ENCODE assay signal across 32 cellular contexts in genomic region chr20:49647509-49647908, GRCh38.
DNase-seq lines count a peak whose midpoint lies in the region; ATAC-seq, FAIRE-seq and TF ChIP-seq lines count a peak whose summit lies in the region.
"Had no signal": no experiment of that assay in that cellular context is flagged by ENCODE, and none has a peak within 500 bp of the region (broad histone marks: within the 10 kb centered on the region; RNA-seq: fewer than 3 reads in every experiment).

No MANE protein-coding gene starts in this region.

- DNase-seq in A549 (ENCODE audit: low read depth in 1 of 2, low spot score in 1 of 2) (peak in 1 of 2 experiments; percentile 46), GM23338 (ENCODE audit: low spot score) (no peak), RWPE2 (ENCODE audit: low spot score) (no peak), epithelial cell of esophagus (ENCODE audit: low read depth) (peak; percentile 14), mesothelial cell of epicardium (ENCODE audit: low spot score in 2 of 2, unreplicated experiment in 2 of 2) (no peak), coronary artery (ENCODE audit: low spot score) (no peak), Peyer's patch (no peak)
- DNase-seq: ACHN; activated CD4-positive, alpha-beta memory T cell treated with anti-CD3 and anti-CD28 coated beads for 36 hours; activated CD4-positive, CD25-positive, alpha-beta regulatory T cell; activated effector memory CD4-positive, alpha-beta T cell treated with Interleukin-2 at 50 U/mL for 16 hours; activated naive CD8-positive, alpha-beta T cell treated with anti-CD3 and anti-CD28 coated beads for 36 hours; activated T-cell treated with anti-CD3 and anti-CD28 coated beads for 4 hours; C1 segment of cervical spinal cord; effector CD8-positive, alpha-beta T cell; Kasumi-1; mesenchymal stem cell; naive thymus-derived CD4-positive, alpha-beta T cell; NCI-H187 treated with DMSO at 0.1 percent for 48 hours; NCI-H69; pancreas; RPMI8226; stimulated activated CD4-positive, alpha-beta T cell treated with anti-CD3 and anti-CD28 coated beads, Interleukin-2, amount 100 ng/mL, for 48 hours; stimulated activated naive B cell treated with anti-CD40 and anti-IgM and Interleukin-4, amounts not matched to agents 10 μg/mL and 1 μg/mL and 100 μg/mL, for 72 hours; T-helper 9 cell had no signal

- H3K27me3 ChIP-seq in GM23338 (ENCODE audit: insufficient read depth) (no peaks in the 10 kb centered on the region), RWPE2 (ENCODE audit: insufficient read depth, poor library complexity, severe bottlenecking) (no peaks in the 10 kb centered on the region), Peyer's patch (no peaks in the 10 kb centered on the region)
- H3K27me3 ChIP-seq: esophagus muscularis mucosa, pancreas, suprapubic skin had no signal

- no peak overlapping the region for H2AFZ ChIP-seq in GM23338

- ATAC-seq in A549 = peak in 1 of 2 experiments; percentile 50; a peak in 3 of 6 replicates
- ATAC-seq in GM23338 = no peak
- peak; percentile 23; the same call in 1 of the 3 replicates for ATAC-seq in RWPE2 (ENCODE audit: low read depth)
- no peak for ATAC-seq in GM21390 (IDR thresholded peaks at IDR 0.05; ENCODE audit: unreplicated experiment)
- ATAC-seq: left lobe of liver; naive thymus-derived CD4-positive, alpha-beta T cell; pancreas; stimulated activated naive B cell treated with anti-CD40 and anti-IgM and Interleukin-4, amounts not matched to agents 10 μg/mL and 1 μg/mL and 100 μg/mL, for 72 hours had no signal

- H3K4me1 Mint-ChIP-seq in GM23338 = peaks cover 2% of the 10 kb centered on the region; the same call in 2 of the 3 replicates
- H3K4me1 Mint-ChIP-seq in mesothelial cell of epicardium = no peaks in the 10 kb centered on the region
- H3K4me1 Mint-ChIP-seq: activated naive CD8-positive, alpha-beta T cell treated with anti-CD3 and anti-CD28 coated beads for 36 hours had no signal

- H3K4me3 Mint-ChIP-seq in GM23338 (no peak overlapping the region), mesothelial cell of epicardium (no peak overlapping the region)
- H3K4me3 Mint-ChIP-seq: activated CD4-positive, alpha-beta memory T cell treated with anti-CD3 and anti-CD28 coated beads for 36 hours; activated naive CD8-positive, alpha-beta T cell treated with anti-CD3 and anti-CD28 coated beads for 36 hours; brain; naive thymus-derived CD4-positive, alpha-beta T cell; stimulated activated naive B cell treated with anti-CD40 and anti-IgM and Interleukin-4, amounts not matched to agents 10 μg/mL and 1 μg/mL and 100 μg/mL, for 72 hours had no signal

- no peaks in the 10 kb centered on the region; the same call in 1 of the 2 replicates for H3F3A ChIP-seq in GM23338 (replicated peaks; ENCODE audit: low read depth)

- TF ChIP-seq POLR2A in A549 (IDR thresholded peaks at IDR 0.05; ENCODE audit: low read length) (no peak), Peyer's patch (IDR thresholded peaks at IDR 0.05) (no peak)

- peaks cover 37% of the 10 kb centered on the region for H3K36me3 ChIP-seq in GM23338 (ENCODE audit: insufficient read depth)
- H3K36me3 ChIP-seq in RWPE2 (ENCODE audit: low read depth) = peaks cover 90% of the 10 kb centered on the region
- H3K36me3 ChIP-seq in Peyer's patch = peaks cover 0 to 74% (median 0%) of the 10 kb centered on the region in 3 donors

- no peaks in the 10 kb centered on the region for H3K9me3 Mint-ChIP-seq in GM23338
- H3K9me3 Mint-ChIP-seq in mesothelial cell of epicardium = no peaks in the 10 kb centered on the region
- H3K9me3 Mint-ChIP-seq: activated CD4-positive, alpha-beta memory T cell treated with anti-CD3 and anti-CD28 coated beads for 36 hours; activated naive CD8-positive, alpha-beta T cell treated with anti-CD3 and anti-CD28 coated beads for 36 hours; brain; naive thymus-derived CD4-positive, alpha-beta T cell; stimulated activated naive B cell treated with anti-CD40 and anti-IgM and Interleukin-4, amounts not matched to agents 10 μg/mL and 1 μg/mL and 100 μg/mL, for 72 hours had no signal

- no peak for TF ChIP-seq RAD21 in A549 (conservative IDR thresholded peaks at IDR 0.05 in 1 of 2, IDR thresholded peaks at IDR 0.05 in 1 of 2)

- H3K27me3 Mint-ChIP-seq in GM23338 (ENCODE audit: insufficient read depth, low read depth, poor library complexity) = no peaks in the 10 kb centered on the region
- no peaks in the 10 kb centered on the region for H3K27me3 Mint-ChIP-seq in mesothelial cell of epicardium (ENCODE audit: low read depth)
- H3K27me3 Mint-ChIP-seq: activated CD4-positive, alpha-beta memory T cell treated with anti-CD3 and anti-CD28 coated beads for 36 hours; activated naive CD8-positive, alpha-beta T cell treated with anti-CD3 and anti-CD28 coated beads for 36 hours; brain; naive thymus-derived CD4-positive, alpha-beta T cell; stimulated activated naive B cell treated with anti-CD40 and anti-IgM and Interleukin-4, amounts not matched to agents 10 μg/mL and 1 μg/mL and 100 μg/mL, for 72 hours had no signal

- 67% methylated on average over 7 of the region's 7 CpGs for WGBS in A549 (ENCODE audit: missing lambda C conversion rate)

- CTCF ChIA-PET in A549 (lab: Yijun Ruan, JAX) = interaction anchor here (0.9 to 1.4 kb wide), 3 partner anchors 28 to 241 kb away, joined by 3 to 6 read pairs (median 4); no protein-coding TSS in a partner anchor

- H3K27ac Mint-ChIP-seq in GM23338 (no peak overlapping the region), mesothelial cell of epicardium (no peak overlapping the region)
- H3K27ac Mint-ChIP-seq: activated CD4-positive, alpha-beta memory T cell treated with anti-CD3 and anti-CD28 coated beads for 36 hours; activated naive CD8-positive, alpha-beta T cell treated with anti-CD3 and anti-CD28 coated beads for 36 hours; naive thymus-derived CD4-positive, alpha-beta T cell had no signal

- H3K4me1 ChIP-seq in A549 (peaks cover 47% of the 10 kb centered on the region), GM23338 (ENCODE audit: insufficient read depth) (no peaks in the 10 kb centered on the region), RWPE2 (ENCODE audit: insufficient read depth, poor library complexity, severe bottlenecking) (peaks cover 3% of the 10 kb centered on the region), Peyer's patch (peaks cover 0 to 7% (median 0%) of the 10 kb centered on the region in 4 donors)
- H3K4me1 ChIP-seq: esophagus muscularis mucosa, suprapubic skin had no signal

- H3K4me3 ChIP-seq in A549 = no peak overlapping the region
- no peak overlapping the region for H3K4me3 ChIP-seq in GM23338
- H3K4me3 ChIP-seq in RWPE2 (ENCODE audit: severe bottlenecking) = no peak overlapping the region
- no peak overlapping the region for H3K4me3 ChIP-seq in epithelial cell of esophagus (ENCODE audit: low read length)
- no peak overlapping the region for H3K4me3 ChIP-seq in coronary artery
- H3K4me3 ChIP-seq in Peyer's patch = no peak overlapping the region
- H3K4me3 ChIP-seq: esophagus muscularis mucosa, pancreas, suprapubic skin had no signal

- H3K27ac ChIP-seq in A549 (peak overlapping the region in 1 of 2 experiments; percentile 59; a peak in 2 of 6 replicates), GM23338 (ENCODE audit: low read depth) (peak overlapping the region; percentile 33; the same call in 1 of the 2 replicates), RWPE2 (ENCODE audit: poor library complexity, severe bottlenecking) (no peak overlapping the region), coronary artery (no peak overlapping the region), Peyer's patch (no peak overlapping the region)
- H3K27ac ChIP-seq: esophagus muscularis mucosa, pancreas, suprapubic skin had no signal

- peaks cover 67% of the 10 kb centered on the region for H3K79me2 ChIP-seq in GM23338 (replicated peaks; ENCODE audit: insufficient read depth)

- peak overlapping the region; percentile 5; the same call in 1 of the 3 replicates for H3K4me2 ChIP-seq in A549
- no peak overlapping the region for H3K4me2 ChIP-seq in GM23338

- no peak for TF ChIP-seq EP300 in A549 (IDR thresholded peaks at IDR 0.05)

- H3K36me3 Mint-ChIP-seq in GM23338 (ENCODE audit: low read depth) (peaks cover 61% of the 10 kb centered on the region), mesothelial cell of epicardium (peaks cover 24% of the 10 kb centered on the region)

- H3K9me3 ChIP-seq in A549 = no peaks in the 10 kb centered on the region
- no peaks in the 10 kb centered on the region for H3K9me3 ChIP-seq in RWPE2 (ENCODE audit: severe bottlenecking)
- H3K9me3 ChIP-seq in Peyer's patch = no peaks in the 10 kb centered on the region
- H3K9me3 ChIP-seq: esophagus muscularis mucosa, pancreas, suprapubic skin had no signal

- POLR2A ChIA-PET in A549 (lab: Yijun Ruan, JAX) = no interaction called here

- peaks cover 32% of the 10 kb centered on the region for H4K20me1 ChIP-seq in GM23338 (replicated peaks; ENCODE audit: insufficient read depth)

- no peaks in the 10 kb centered on the region for H3K9me2 ChIP-seq in GM23338 (ENCODE audit: insufficient read depth)

- no peak for FAIRE-seq in A549 (lab: Jason Lieb, UNC)
- FAIRE-seq: frontal cortex, H1, pancreas had no signal

- no peak for TF ChIP-seq CTCF in A549 (IDR thresholded peaks at IDR 0.05)
- TF ChIP-seq CTCF in GM23338 (conservative IDR thresholded peaks at IDR 0.05; ENCODE audit: low read depth in 2 of 2) = no peak
- no peak for TF ChIP-seq CTCF in RWPE2 (IDR thresholded peaks at IDR 0.05; ENCODE audit: poor library complexity, severe bottlenecking)
- TF ChIP-seq CTCF in epithelial cell of esophagus (IDR thresholded peaks at IDR 0.05; ENCODE audit: insufficient read depth, low read depth, low read length, missing control alignments) = no peak
- no peak for TF ChIP-seq CTCF in mesothelial cell of epicardium (IDR thresholded peaks at IDR 0.05; ENCODE audit: unreplicated experiment)
- no peak for TF ChIP-seq CTCF in coronary artery (IDR thresholded peaks at IDR 0.05)
- TF ChIP-seq CTCF in Peyer's patch (IDR thresholded peaks at IDR 0.05) = no peak

TF ChIP-seq in A549, 52 proteins besides CTCF, POLR2A, EP300 and RAD21 (continues in another document):
- no peak for TF ChIP-seq HOXB5 (CRISPR knock-in tag; IDR thresholded peaks at IDR 0.05)
- TF ChIP-seq FOSB (CRISPR knock-in tag; IDR thresholded peaks at IDR 0.05) = no peak
- no peak for TF ChIP-seq RARB (CRISPR knock-in tag; IDR thresholded peaks at IDR 0.05)
- no peak for TF ChIP-seq CEBPB (IDR thresholded peaks at IDR 0.05)

TF ChIP-seq in GM23338, 12 proteins besides CTCF, POLR2A, EP300 and RAD21 (continues in another document):
- no peak for TF ChIP-seq POLR2AphosphoS5 (IDR thresholded peaks at IDR 0.05; ENCODE audit: low read depth)
- no peak for TF ChIP-seq NANOG (IDR thresholded peaks at IDR 0.05; ENCODE audit: borderline replicate concordance)
- TF ChIP-seq STAT1 (IDR thresholded peaks at IDR 0.05; ENCODE audit: unreplicated experiment) = no peak
